ENCODE assay signal across 17 cellular contexts in genomic region chr15:101504373-101504772, GRCh38. TPM values are rescaled to one million over a fixed set of nuclear protein-coding genes. Genes with fewer than 3 reads are reported as not detected.
DNase-seq lines count a peak whose midpoint lies in the region; ATAC-seq and TF ChIP-seq lines count a peak whose summit lies in the region.
"Had no signal": no experiment of that assay in that cellular context is flagged by ENCODE, and none has a peak within 500 bp of the region (broad histone marks: within the 10 kb centered on the region; RNA-seq: fewer than 3 reads in every experiment).

No MANE protein-coding gene starts in this region.

- no peak for TF ChIP-seq POLR2A in vagina (IDR thresholded peaks at IDR 0.05)

- ATAC-seq in left ventricle myocardium superior, result no peak
- ATAC-seq: HepG2 had no signal

- intact Hi-C loops in cardiac septum (cut with DNase I) (loop anchor here (5.0 to 10.0 kb wide), 2 partner anchors 78 to 130 kb away; no protein-coding TSS in a partner anchor), left ventricle myocardium superior (cut with micrococcal nuclease) (loop anchor here (10.0 kb wide), 1 partner anchor 200 kb away; no protein-coding TSS in a partner anchor), vagina (cut with DNase I) (no loop called here)

- TF ChIP-seq CTCF in GM13977 (IDR thresholded peaks at IDR 0.05; ENCODE audit: extremely low read depth, insufficient read depth, missing control alignments) (no peak), vagina (IDR thresholded peaks at IDR 0.05) (no peak)

- no peaks in the 10 kb centered on the region for H3K27me3 ChIP-seq in vagina

- no peak overlapping the region for H3K27ac ChIP-seq in vagina

- H3K9me3 ChIP-seq in vagina, result no peaks in the 10 kb centered on the region
- H3K9me3 ChIP-seq: HAP-1 had no signal

- H3K36me3 ChIP-seq in vagina, result no peaks in the 10 kb centered on the region
- H3K36me3 ChIP-seq: HAP-1 had no signal

- DNase-seq in cardiac septum (ENCODE audit: low spot score) (peak; percentile 53), left ventricle myocardium superior (no peak), GM13977 (ENCODE audit: low spot score) (peak; percentile 3), ecto neural progenitor cell (ENCODE audit: low spot score) (peak; percentile 23), vagina (ENCODE audit: extremely low spot score in 2 of 2) (peak; percentile 8 to 22), mesenteric fat pad (ENCODE audit: low spot score) (no peak)
- DNase-seq in activated CD4-positive, CD25-positive, alpha-beta regulatory T cell treated with anti-CD3 and anti-CD28 coated beads, Interleukin-2, amount 50 U/mL, for 72 hours, result no peak
- DNase-seq: ACHN; C1 segment of cervical spinal cord; Calu3; CD4-positive, alpha-beta T cell; DMS79 treated with DMSO at 0.1 percent for 48 hours; EL; GOT3; HFFc6 had no signal

- H3K4me3 ChIP-seq in vagina, result no peak overlapping the region
- H3K4me3 ChIP-seq: HAP-1 had no signal

- H3K4me1 ChIP-seq in vagina, result peaks cover 26% of the 10 kb centered on the region
- H3K4me1 ChIP-seq: HAP-1 had no signal

- in situ Hi-C loops in GM13977 (cut with MboI; ENCODE audit: low pct_unique_long_range_greater_than_20kb, low sequenced_read_pairs, unreplicated experiment), result no loop called here

RNA-seq across cellular contexts. Expression of gene PCSK6, which starts 14.9 kb away (rescaled TPM):
- total RNA-seq in cardiac septum (10.6 TPM), left ventricle myocardium superior (31.9 TPM), vagina (7.4 TPM), mesenteric fat pad (16.9 TPM)
- total RNA-seq: HFFc6 had no signal

Comparison
In these comparisons a context has a peak if more than half of its experiments do, and no peak if none do; other contexts are left out.
1. DNase-seq: peak in cardiac septum (single experiment), GM13977 (single experiment), ecto neural progenitor cell (single experiment) and vagina (2 of 2); none in left ventricle myocardium superior (single experiment), mesenteric fat pad (single experiment) and activated CD4-positive, CD25-positive, alpha-beta regulatory T cell treated with anti-CD3 and anti-CD28 coated beads, Interleukin-2, amount 50 U/mL, for 72 hours (single experiment).